ENCODE assay signal across 8 cellular contexts in genomic region chr11:61294717-61295595, GRCh38. TPM values are rescaled to one million over a fixed set of nuclear protein-coding genes. Genes with fewer than 3 reads are reported as not detected.
DNase-seq lines count a peak whose midpoint lies in the region; ATAC-seq and TF ChIP-seq lines count a peak whose summit lies in the region.

A gene with protein sequence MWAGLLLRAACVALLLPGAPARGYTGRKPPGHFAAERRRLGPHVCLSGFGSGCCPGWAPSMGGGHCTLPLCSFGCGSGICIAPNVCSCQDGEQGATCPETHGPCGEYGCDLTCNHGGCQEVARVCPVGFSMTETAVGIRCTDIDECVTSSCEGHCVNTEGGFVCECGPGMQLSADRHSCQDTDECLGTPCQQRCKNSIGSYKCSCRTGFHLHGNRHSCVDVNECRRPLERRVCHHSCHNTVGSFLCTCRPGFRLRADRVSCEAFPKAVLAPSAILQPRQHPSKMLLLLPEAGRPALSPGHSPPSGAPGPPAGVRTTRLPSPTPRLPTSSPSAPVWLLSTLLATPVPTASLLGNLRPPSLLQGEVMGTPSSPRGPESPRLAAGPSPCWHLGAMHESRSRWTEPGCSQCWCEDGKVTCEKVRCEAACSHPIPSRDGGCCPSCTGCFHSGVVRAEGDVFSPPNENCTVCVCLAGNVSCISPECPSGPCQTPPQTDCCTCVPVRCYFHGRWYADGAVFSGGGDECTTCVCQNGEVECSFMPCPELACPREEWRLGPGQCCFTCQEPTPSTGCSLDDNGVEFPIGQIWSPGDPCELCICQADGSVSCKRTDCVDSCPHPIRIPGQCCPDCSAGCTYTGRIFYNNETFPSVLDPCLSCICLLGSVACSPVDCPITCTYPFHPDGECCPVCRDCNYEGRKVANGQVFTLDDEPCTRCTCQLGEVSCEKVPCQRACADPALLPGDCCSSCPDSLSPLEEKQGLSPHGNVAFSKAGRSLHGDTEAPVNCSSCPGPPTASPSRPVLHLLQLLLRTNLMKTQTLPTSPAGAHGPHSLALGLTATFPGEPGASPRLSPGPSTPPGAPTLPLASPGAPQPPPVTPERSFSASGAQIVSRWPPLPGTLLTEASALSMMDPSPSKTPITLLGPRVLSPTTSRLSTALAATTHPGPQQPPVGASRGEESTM (minus strand): TSS chr11:61295316. CDS start chr11:61295037, 279 bp downstream.

- H3K4me3 ChIP-seq in esophagus muscularis mucosa (peak within 1 kb of the TSS; percentile 59 to 71 (median 64)), suprapubic skin (peak within 1 kb of the TSS; percentile 76)

- WGBS in esophagus muscularis mucosa = 3% methylated on average over 18 of the region's 97 CpGs
- no CpG with 5 or more reads among the region's 97 CpGs for WGBS in suprapubic skin

- peaks cover 3 to 20% (median 13%) of the 10 kb centered on the region in 4 donors for H3K36me3 ChIP-seq in esophagus muscularis mucosa
- peaks cover 10% of the 10 kb centered on the region for H3K36me3 ChIP-seq in suprapubic skin

- H3K4me1 ChIP-seq in esophagus muscularis mucosa = peaks cover 35 to 43% (median 42%) of the 10 kb centered on the region in 4 donors
- H3K4me1 ChIP-seq in suprapubic skin = peaks cover 34% of the 10 kb centered on the region

- no peaks in the 10 kb centered on the region for H3K9me3 Mint-ChIP-seq in nephron progenitor cell

- TF ChIP-seq CTCF in esophagus muscularis mucosa (IDR thresholded peaks at IDR 0.05) (no peak), nephron progenitor cell (IDR thresholded peaks at IDR 0.05) (no peak), suprapubic skin (IDR thresholded peaks at IDR 0.05) (no peak)

- peak within 1 kb of the TSS; percentile 52 for H3K27ac Mint-ChIP-seq in nephron progenitor cell

- ATAC-seq in GM19023 (IDR thresholded peaks at IDR 0.05; ENCODE audit: unreplicated experiment) (peak; percentile 78), HG03342 (IDR thresholded peaks at IDR 0.05; ENCODE audit: unreplicated experiment) (peak; percentile 72)

- H3K27me3 ChIP-seq in esophagus muscularis mucosa (peaks cover 0 to 50% (median 7%) of the 10 kb centered on the region in 4 donors), suprapubic skin (peaks cover 7% of the 10 kb centered on the region)

- TF ChIP-seq POLR2A in esophagus muscularis mucosa (IDR thresholded peaks at IDR 0.05; ENCODE audit: low read depth) (no peak), suprapubic skin (IDR thresholded peaks at IDR 0.05) (no peak)

- intact Hi-C loops in esophagus muscularis mucosa (cut with DNase I) = no loop called here

- H3K36me3 Mint-ChIP-seq in nephron progenitor cell (ENCODE audit: low read depth) = peaks cover 39% of the 10 kb centered on the region

- TF ChIP-seq EP300 in esophagus muscularis mucosa (IDR thresholded peaks at IDR 0.05) (no peak), suprapubic skin (IDR thresholded peaks at IDR 0.05) (no peak)

- H3K4me1 Mint-ChIP-seq in nephron progenitor cell = peaks cover 51% of the 10 kb centered on the region

- peak within 1 kb of the TSS; percentile 88 for H3K4me3 Mint-ChIP-seq in nephron progenitor cell

- H3K27ac ChIP-seq in esophagus muscularis mucosa (replicated peaks in 1 of 4) (peak within 1 kb of the TSS in 2 of 4 donors; percentile 28 to 52), suprapubic skin (no peak within 1 kb of the TSS)

- H3K9me3 ChIP-seq in esophagus muscularis mucosa (no peaks in the 10 kb centered on the region), suprapubic skin (no peaks in the 10 kb centered on the region)

- H3K27me3 Mint-ChIP-seq in nephron progenitor cell (ENCODE audit: low read depth, poor library complexity) = no peaks in the 10 kb centered on the region

- DNase-seq in AG20443 (ENCODE audit: low spot score) (peak; percentile 80), NCI-H774 (lab: John Stamatoyannopoulos, UW) (peak; percentile 46), activated T-cell treated with anti-CD3 and anti-CD28 coated beads for 24 hours (ENCODE audit: low read depth) (peak; percentile 66), esophagus muscularis mucosa (ENCODE audit: extremely low spot score) (no peak), nephron progenitor cell (peak; percentile 86), suprapubic skin (ENCODE audit: low spot score in 2 of 2) (peak in 1 of 2 donors; percentile 72)

RNA-seq across cellular contexts. Expression of the gene that starts here (rescaled TPM):
- 1 to 10 TPM in 1 of 4 donors, under 1 TPM in 3; 0.32 to 1.4 (median 0.58) TPM for total RNA-seq in esophagus muscularis mucosa
- total RNA-seq in suprapubic skin = 1 to 10 TPM in 3 of 4 donors, under 1 TPM in 1; 0.26 to 1.7 (median 1.6) TPM
